ENCODE assay signal across 13 cellular contexts in genomic region chr1:160731564-160732349, GRCh38. TPM values are rescaled to one million over a fixed set of nuclear protein-coding genes. Genes with fewer than 3 reads are reported as not detected.
DNase-seq lines count a peak whose midpoint lies in the region; ATAC-seq, FAIRE-seq and TF ChIP-seq lines count a peak whose summit lies in the region.
"Not testable (repeated sequence)": the region's sequence is repeated elsewhere in the genome, so short reads cannot be mapped to it uniquely, and the experiment has no call there.
"Had no signal": no experiment of that assay in that cellular context is flagged by ENCODE, and none has a peak within 500 bp of the region (broad histone marks: within the 10 kb centered on the region; RNA-seq: fewer than 3 reads in every experiment).

No MANE protein-coding gene starts in this region.

- not testable (repeated sequence) for H3K27me3 ChIP-seq in K562 (ENCODE audit: control insufficient read depth in 2 of 2, insufficient read depth in 2 of 2, low read length in 2 of 2); neutrophil

- H3K4me2 ChIP-seq in OCI-LY7 (ENCODE audit: low read length) = peak overlapping the region; percentile 19; the same call in 1 of the 2 replicates
- not testable (repeated sequence) for H3K4me2 ChIP-seq in K562 (ENCODE audit: insufficient read depth, low read length)

- TF ChIP-seq RAD21 in K562 (CRISPR knock-in tag; conservative IDR thresholded peaks at IDR 0.05 in 1 of 2, IDR thresholded peaks at IDR 0.05 in 1 of 2) = not testable (repeated sequence)

- not testable (repeated sequence) for FAIRE-seq in K562 (lab: Jason Lieb, UNC)

- H3K9me3 ChIP-seq in OCI-LY7 (ENCODE audit: low read length); K562 (replicated peaks; ENCODE audit: control insufficient read depth, insufficient read depth, low read depth, low read length); neutrophil: not testable (repeated sequence)

- in situ Hi-C loops in K562 (cut with MboI) = not testable (repeated sequence)

- not testable (repeated sequence) for H3K4me3 ChIP-seq in OCI-LY7 (ENCODE audit: low read depth, low read length, poor library complexity, severe bottlenecking); K562; neutrophil (ENCODE audit: low read depth in 1 of 2, low read length in 1 of 2)

- CTCF ChIA-PET in OCI-LY7 (lab: Charles Lee; ENCODE audit: unreplicated experiment); K562 (lab: Yijun Ruan, JAX; ENCODE audit: low intra/inter-chr PET ratio): not testable (repeated sequence)
- CTCF ChIA-PET in activated CD8-positive, alpha-beta memory T cell treated with anti-CD3 and anti-CD28 coated beads, Interleukin-2, amount 10 ng/mL, durations not matched to agents 7 days and 5 days (lab: Charles Lee) = interaction anchor here (1.6 to 2.5 kb wide), 2 partner anchors 37 to 49 kb away, joined by 3 to 19 read pairs; no protein-coding TSS in a partner anchor

- H3K27ac Mint-ChIP-seq in CD14-positive monocyte = peak overlapping the region; percentile 35 to 83 (median 74)
- peak overlapping the region; percentile 48 for H3K27ac Mint-ChIP-seq in activated CD8-positive, alpha-beta memory T cell treated with anti-CD3 and anti-CD28 coated beads, Interleukin-2, amount 10 ng/mL, durations not matched to agents 7 days and 5 days

- not testable (repeated sequence) for H3K9me1 ChIP-seq in K562 (ENCODE audit: control insufficient read depth, insufficient read depth, low read length)

- TF ChIP-seq POLR2A in K562 (conservative IDR thresholded peaks at IDR 0.05) = not testable (repeated sequence)

- WGBS in K562 (ENCODE audit: insufficient coverage, low coverage, missing lambda C conversion rate) = 0% methylated on average over 3 of the region's 3 CpGs

- H3K27me3 Mint-ChIP-seq in CD14-positive monocyte (ENCODE audit: low read depth in 3 of 3); activated CD8-positive, alpha-beta memory T cell treated with anti-CD3 and anti-CD28 coated beads, Interleukin-2, amount 10 ng/mL, durations not matched to agents 7 days and 5 days: not testable (repeated sequence)

- DNase-seq in CD14-positive monocyte (ENCODE audit: low spot score); OCI-LY7 (ENCODE audit: low spot score); activated CD8-positive, alpha-beta memory T cell treated with anti-CD3 and anti-CD28 coated beads, Interleukin-2, amount 10 ng/mL, durations not matched to agents 7 days and 5 days; K562 (ENCODE audit: extremely low read depth in 1 of 4, low spot score in 3 of 4): not testable (repeated sequence)

- H3K36me3 ChIP-seq in OCI-LY7 (ENCODE audit: insufficient read depth, low read length); K562 (ENCODE audit: control insufficient read depth, insufficient read depth, low read length); neutrophil: not testable (repeated sequence)

- H3K4me1 ChIP-seq in OCI-LY7 (ENCODE audit: insufficient read depth, low read length, poor library complexity, severe bottlenecking) = peaks cover 25% of the 10 kb centered on the region
- H3K4me1 ChIP-seq in K562 (replicated peaks in 1 of 2; ENCODE audit: control insufficient read depth in 2 of 2, insufficient read depth in 2 of 2, low read length in 2 of 2) = not testable (repeated sequence)
- H3K4me1 ChIP-seq in neutrophil (ENCODE audit: control insufficient read depth in 1 of 2, insufficient read depth in 1 of 2, low read depth in 1 of 2, low read length in 1 of 2) = peaks cover 31 to 36% of the 10 kb centered on the region in 2 experiments

- not testable (repeated sequence) for TF ChIP-seq CTCF in CD14-positive monocyte (IDR thresholded peaks at IDR 0.05); OCI-LY7 (conservative IDR thresholded peaks at IDR 0.05; ENCODE audit: low read length); K562 (IDR thresholded peaks at IDR 0.05 in 2 of 3, conservative IDR thresholded peaks at IDR 0.05 in 1 of 3; ENCODE audit: insufficient read depth in 2 of 3, low read depth in 1 of 3, low read length in 3 of 3); neutrophil (IDR thresholded peaks at IDR 0.05)

- H3K9me2 ChIP-seq in OCI-LY7 (ENCODE audit: insufficient read depth, low read length) = not testable (repeated sequence)

- H3K79me2 ChIP-seq in OCI-LY7 (ENCODE audit: insufficient read depth, low read depth, low read length); K562 (ENCODE audit: control insufficient read depth, insufficient read depth, low read length): not testable (repeated sequence)

- H3K4me3 Mint-ChIP-seq in CD14-positive monocyte = peak overlapping the region in 1 of 2 donors; percentile 44
- not testable (repeated sequence) for H3K4me3 Mint-ChIP-seq in activated CD8-positive, alpha-beta memory T cell treated with anti-CD3 and anti-CD28 coated beads, Interleukin-2, amount 10 ng/mL, durations not matched to agents 7 days and 5 days

- not testable (repeated sequence) for H3K27ac ChIP-seq in OCI-LY7 (ENCODE audit: low read depth, low read length, poor library complexity, severe bottlenecking); K562 (ENCODE audit: extremely low read depth, low read depth, low read length)
- peak overlapping the region; percentile 42 for H3K27ac ChIP-seq in neutrophil

- not testable (repeated sequence) for H3K9ac ChIP-seq in K562 (ENCODE audit: insufficient read depth in 1 of 2, low read depth in 2 of 2, low read length in 2 of 2)

- H3K9me3 Mint-ChIP-seq in CD14-positive monocyte = peaks cover under 1 to 14% (median 9%) of the 10 kb centered on the region in 7 donors
- peaks cover 17% of the 10 kb centered on the region for H3K9me3 Mint-ChIP-seq in activated CD8-positive, alpha-beta memory T cell treated with anti-CD3 and anti-CD28 coated beads, Interleukin-2, amount 10 ng/mL, durations not matched to agents 7 days and 5 days (ENCODE audit: low read depth)

- H2AFZ ChIP-seq in OCI-LY7 (ENCODE audit: low read length); K562 (ENCODE audit: low read depth, low read length): not testable (repeated sequence)

- H3K4me1 Mint-ChIP-seq in CD14-positive monocyte = peaks cover 32% of the 10 kb centered on the region
- peaks cover 33% of the 10 kb centered on the region for H3K4me1 Mint-ChIP-seq in activated CD8-positive, alpha-beta memory T cell treated with anti-CD3 and anti-CD28 coated beads, Interleukin-2, amount 10 ng/mL, durations not matched to agents 7 days and 5 days

- H3K36me3 Mint-ChIP-seq in CD14-positive monocyte = peaks cover 7 to 10% of the 10 kb centered on the region in 2 donors
- peaks cover 49% of the 10 kb centered on the region for H3K36me3 Mint-ChIP-seq in activated CD8-positive, alpha-beta memory T cell treated with anti-CD3 and anti-CD28 coated beads, Interleukin-2, amount 10 ng/mL, durations not matched to agents 7 days and 5 days

- POLR2A ChIA-PET in OCI-LY7 (lab: Charles Lee) = interaction anchor here (0.7 kb wide), 1 partner anchor 161 kb away, joined by 5 read pairs; no protein-coding TSS in a partner anchor
- POLR2A ChIA-PET in K562 (lab: Yijun Ruan, JAX) = not testable (repeated sequence)

- intact Hi-C loops in CD14-positive monocyte (cut with micrococcal nuclease); OCI-LY7 (cut with micrococcal nuclease; ENCODE audit: unreplicated experiment); K562 (cut with micrococcal nuclease): not testable (repeated sequence)

- BruUV-seq in OCI-LY7 (replicated peaks; lab: Mats Ljungman, UMichigan); K562 (replicated peaks; lab: Mats Ljungman, UMichigan): not testable (repeated sequence)

- not testable (repeated sequence) for TF ChIP-seq EP300 in K562 (IDR thresholded peaks at IDR 0.05; ENCODE audit: low read length)

- ATAC-seq in GM18868 (IDR thresholded peaks at IDR 0.05; ENCODE audit: unreplicated experiment) = peak; percentile 57
- ATAC-seq in HG02610 (IDR thresholded peaks at IDR 0.05; ENCODE audit: unreplicated experiment) = peak; percentile 63
- ATAC-seq in HG03039 (IDR thresholded peaks at IDR 0.05; ENCODE audit: unreplicated experiment) = peak; percentile 52
- not testable (repeated sequence) for ATAC-seq in activated CD8-positive, alpha-beta memory T cell treated with anti-CD3 and anti-CD28 coated beads, Interleukin-2, amount 10 ng/mL, durations not matched to agents 7 days and 5 days; K562

- H4K20me1 ChIP-seq in OCI-LY7 (ENCODE audit: insufficient read depth, low read length); K562 (replicated peaks; ENCODE audit: control insufficient read depth, insufficient read depth, low read length): not testable (repeated sequence)

RNA-seq across cellular contexts. Expression of gene SLAMF7, which starts 7.3 kb away (rescaled TPM):
- 10 to 100 TPM; 15.8 to 16.0 TPM for polyA plus RNA-seq in CD14-positive monocyte
- not detected in 2 replicates for total RNA-seq in OCI-LY7 (2014; rRNA removed; shearing (Covaris generic))
- total RNA-seq in OCI-LY7 (2022) = not detected in 2 replicates
- 100 to 1,000 TPM; 107 to 126 TPM for total RNA-seq in activated CD8-positive, alpha-beta memory T cell treated with anti-CD3 and anti-CD28 coated beads, Interleukin-2, amount 10 ng/mL, durations not matched to agents 7 days and 5 days
- not detected in 2 replicates for total RNA-seq in K562 (2011; cell fraction: chromatin; rRNA removed; ENCODE audit: low replicate concordance)
- not detected in 2 replicates for total RNA-seq in K562 (2011; cell fraction: nucleolus; rRNA removed)
- not detected in 2 replicates for total RNA-seq in K562 (2011; cell fraction: nucleoplasm; rRNA removed)
- total RNA-seq in K562 (2014; rRNA removed) = 0.12 TPM in 1 of 2 replicates, not detected in the other
- total RNA-seq in K562 (2014; rRNA removed; fragmentation: Illumina TruSeq; extraction: Trizol) = 0.11 and 0.19 TPM in 2 replicates
- 0.18 and 0.23 TPM in 2 replicates for total RNA-seq in K562 (2015; rRNA removed; fragmentation: Illumina TruSeq; extraction: Trizol)
- 0.35 and 0.49 TPM in 2 replicates for total RNA-seq in K562 (2021)
- polyA plus RNA-seq in K562 (2011; rRNA removed) = not detected in 2 replicates
- 0.03 TPM in 1 of 2 replicates, not detected in the other for polyA plus RNA-seq in K562 (2011; cell fraction: cytosol; rRNA removed)
- polyA plus RNA-seq in K562 (2011; cell fraction: nucleus; rRNA removed) = not detected in 2 replicates
- 0.68 and 2.0 TPM in 2 replicates for polyA plus RNA-seq in K562 (2012)
- 0.22 and 0.36 TPM in 2 replicates for polyA plus RNA-seq in K562 (2014; fragmentation: Illumina TruSeq; extraction: Trizol)
- polyA plus RNA-seq in K562 (2014; fragmentation: Nextera tagmentation; extraction: Ambion mirVana) = under 1 TPM; 0.17 to 0.39 TPM
- polyA plus RNA-seq in K562 (2014; rRNA removed) = 0.19 and 1.2 TPM in 2 replicates
- polyA minus RNA-seq in K562 (2011; rRNA and poly(A)+ RNA removed) = not detected in 2 replicates
- not detected in 2 replicates for polyA minus RNA-seq in K562 (2011; cell fraction: cytosol; rRNA and poly(A)+ RNA removed)
- not detected in 2 replicates for polyA minus RNA-seq in K562 (2011; cell fraction: nucleus; rRNA and poly(A)+ RNA removed)
- total RNA-seq: H1, HepG2, HFFc6 had no signal
- polyA plus RNA-seq: BJ, H1, HepG2, SK-N-SH had no signal

RNA-seq across cellular contexts. Expression of gene CD48, which starts 20.1 kb away (rescaled TPM):
- polyA plus RNA-seq in CD14-positive monocyte = 100 to 1,000 TPM; 356 to 363 TPM
- 131 and 150 TPM in 2 replicates for total RNA-seq in OCI-LY7 (2014; rRNA removed; shearing (Covaris generic))
- total RNA-seq in OCI-LY7 (2022) = 131 and 149 TPM in 2 replicates
- 100 to 1,000 TPM; 304 to 332 TPM for total RNA-seq in activated CD8-positive, alpha-beta memory T cell treated with anti-CD3 and anti-CD28 coated beads, Interleukin-2, amount 10 ng/mL, durations not matched to agents 7 days and 5 days
- not detected in 2 replicates for total RNA-seq in K562 (2011; cell fraction: chromatin; rRNA removed; ENCODE audit: low replicate concordance)
- not detected in 2 replicates for total RNA-seq in K562 (2011; cell fraction: nucleolus; rRNA removed)
- total RNA-seq in K562 (2011; cell fraction: nucleoplasm; rRNA removed) = not detected in 2 replicates
- 0.53 TPM in 1 of 2 replicates, not detected in the other for total RNA-seq in K562 (2014; rRNA removed)
- total RNA-seq in K562 (2014; rRNA removed; fragmentation: Illumina TruSeq; extraction: Trizol) = 0.11 and 0.38 TPM in 2 replicates
- 0.40 and 0.94 TPM in 2 replicates for total RNA-seq in K562 (2015; rRNA removed; fragmentation: Illumina TruSeq; extraction: Trizol)
- 0.42 and 0.65 TPM in 2 replicates for total RNA-seq in K562 (2021)
- polyA plus RNA-seq in K562 (2011; rRNA removed) = not detected in 2 replicates
- 0.06 TPM in 1 of 2 replicates, not detected in the other for polyA plus RNA-seq in K562 (2011; cell fraction: cytosol; rRNA removed)
- polyA plus RNA-seq in K562 (2011; cell fraction: nucleus; rRNA removed) = not detected in 2 replicates
- polyA plus RNA-seq in K562 (2012) = 0.26 and 2.0 TPM in 2 replicates
- polyA plus RNA-seq in K562 (2014; fragmentation: Illumina TruSeq; extraction: Trizol) = 0.10 and 0.24 TPM in 2 replicates
- under 1 TPM in 1 of 2 experiments, not detected in 1; 0.27 TPM for polyA plus RNA-seq in K562 (2014; fragmentation: Nextera tagmentation; extraction: Ambion mirVana)
- polyA plus RNA-seq in K562 (2014; rRNA removed) = 0.18 and 0.30 TPM in 2 replicates
- 0.27 TPM in 1 of 2 replicates, not detected in the other for polyA minus RNA-seq in K562 (2011; rRNA and poly(A)+ RNA removed)
- not detected in 2 replicates for polyA minus RNA-seq in K562 (2011; cell fraction: cytosol; rRNA and poly(A)+ RNA removed)
- not detected in 2 replicates for polyA minus RNA-seq in K562 (2011; cell fraction: nucleus; rRNA and poly(A)+ RNA removed)
- total RNA-seq: H1, HepG2, HFFc6 had no signal
- polyA plus RNA-seq: BJ, HepG2, SK-N-SH had no signal

Comparison
In these comparisons a context has a peak if more than half of its experiments do, and no peak if none do; other contexts are left out.
1. RNA of gene SLAMF7, which starts 7.3 kb away (total RNA-seq): 107 to 126 TPM in activated CD8-positive, alpha-beta memory T cell treated with anti-CD3 and anti-CD28 coated beads, Interleukin-2, amount 10 ng/mL, durations not matched to agents 7 days and 5 days; 0.11 to 0.49 TPM in K562 and not detected in OCI-LY7; every median in the first group is over 10 times any median in the second.
2. RNA of gene CD48, which starts 20.1 kb away (total RNA-seq): 304 to 332 TPM in activated CD8-positive, alpha-beta memory T cell treated with anti-CD3 and anti-CD28 coated beads, Interleukin-2, amount 10 ng/mL, durations not matched to agents 7 days and 5 days and 131 to 150 TPM in OCI-LY7; 0.11 to 0.94 TPM in K562; every median in the first group is over 10 times any median in the second.